In genomic region chr1:246200225-246200624, GRCh38 we compare ENCODE assay signal across 8 cellular contexts.
"Had no signal": no experiment of that assay in that cellular context is flagged by ENCODE, and none has a peak within 500 bp of the region (broad histone marks: within the 10 kb centered on the region; RNA-seq: fewer than 3 reads in every experiment).

No MANE protein-coding gene starts in this region.

- H3K4me3 ChIP-seq: GM23248, HAP-1 had no signal

- H3K9me3 ChIP-seq: HAP-1 had no signal

- ATAC-seq: HCT116 had no signal

- H3K27ac ChIP-seq: GM23248 had no signal

- DNase-seq: GM23248, GOT3, H7, HFFc6, KG1 had no signal

- H3K36me3 ChIP-seq: HAP-1 had no signal

- FAIRE-seq: HTR-8/SVneo had no signal

- H2AFZ ChIP-seq: GM23248 had no signal

- H3K9ac ChIP-seq: GM23248 had no signal
